Comparison of ENCODE assay signal across 2 cellular contexts in genomic region chr19:29576043-29576442, GRCh38.
TF ChIP-seq lines count a peak whose summit lies in the region.

No MANE protein-coding gene starts in this region.

TF ChIP-seq in IMR-90, 13 proteins besides CTCF, POLR2A, EP300 and RAD21:
- no peak for TF ChIP-seq RCOR1 (IDR thresholded peaks at IDR 0.05; ENCODE audit: insufficient replicate concordance, low read length)
- TF ChIP-seq CEBPB (IDR thresholded peaks at IDR 0.05; ENCODE audit: low read depth, low read length), result no peak
- no peak for TF ChIP-seq MAZ (IDR thresholded peaks at IDR 0.05; ENCODE audit: borderline replicate concordance, low read depth, low read length)
- TF ChIP-seq, protein P1, sequence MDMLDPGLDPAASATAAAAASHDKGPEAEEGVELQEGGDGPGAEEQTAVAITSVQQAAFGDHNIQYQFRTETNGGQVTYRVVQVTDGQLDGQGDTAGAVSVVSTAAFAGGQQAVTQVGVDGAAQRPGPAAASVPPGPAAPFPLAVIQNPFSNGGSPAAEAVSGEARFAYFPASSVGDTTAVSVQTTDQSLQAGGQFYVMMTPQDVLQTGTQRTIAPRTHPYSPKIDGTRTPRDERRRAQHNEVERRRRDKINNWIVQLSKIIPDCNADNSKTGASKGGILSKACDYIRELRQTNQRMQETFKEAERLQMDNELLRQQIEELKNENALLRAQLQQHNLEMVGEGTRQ (IDR thresholded peaks at IDR 0.05; ENCODE audit: low read depth, low read length), result no peak
- TF ChIP-seq MXI1 (IDR thresholded peaks at IDR 0.05; ENCODE audit: borderline replicate concordance, low read depth, low read length), result no peak
- no peak for TF ChIP-seq MAFK (IDR thresholded peaks at IDR 0.05; ENCODE audit: low read depth, low read length)
- TF ChIP-seq RFX5 (IDR thresholded peaks at IDR 0.05; ENCODE audit: low read depth, low read length), result no peak
- TF ChIP-seq NFE2L2 (IDR thresholded peaks at IDR 0.05; ENCODE audit: low read depth, low read length), result no peak
- TF ChIP-seq ELK1 (IDR thresholded peaks at IDR 0.05; ENCODE audit: borderline replicate concordance, low read depth, low read length), result no peak

TF ChIP-seq in H1, 55 proteins besides CTCF, POLR2A, EP300 and RAD21:
- no peak for TF ChIP-seq POU5F1 (IDR thresholded peaks at IDR 0.05; ENCODE audit: low read depth, low read length)
- no peak for TF ChIP-seq SIX5 (IDR thresholded peaks at IDR 0.05; ENCODE audit: low read depth, low read length)
- TF ChIP-seq ATF2 (IDR thresholded peaks at IDR 0.05; ENCODE audit: low read length), result no peak
- no peak for TF ChIP-seq ASH2L (IDR thresholded peaks at IDR 0.05; ENCODE audit: low read length)
- no peak for TF ChIP-seq SUZ12 (IDR thresholded peaks at IDR 0.05; ENCODE audit: low read length)
- no peak for TF ChIP-seq SRF (IDR thresholded peaks at IDR 0.05; ENCODE audit: low read depth, low read length)
- no peak for TF ChIP-seq BRCA1 (IDR thresholded peaks at IDR 0.05; ENCODE audit: low read depth, low read length)
- no peak for TF ChIP-seq RBBP5 (IDR thresholded peaks at IDR 0.05; ENCODE audit: borderline replicate concordance, low read depth, low read length)
- no peak for TF ChIP-seq NANOG (IDR thresholded peaks at IDR 0.05; ENCODE audit: insufficient read depth, low read depth, low read length, poor library complexity, severe bottlenecking)
- no peak for TF ChIP-seq JUN (IDR thresholded peaks at IDR 0.05; ENCODE audit: low read depth, low read length)
- TF ChIP-seq, protein P2, sequence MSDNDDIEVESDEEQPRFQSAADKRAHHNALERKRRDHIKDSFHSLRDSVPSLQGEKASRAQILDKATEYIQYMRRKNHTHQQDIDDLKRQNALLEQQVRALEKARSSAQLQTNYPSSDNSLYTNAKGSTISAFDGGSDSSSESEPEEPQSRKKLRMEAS (IDR thresholded peaks at IDR 0.05), result no peak
- no peak for TF ChIP-seq POLR2AphosphoS5 (IDR thresholded peaks at IDR 0.05; ENCODE audit: low read depth, low read length)
- no peak for TF ChIP-seq RXRA (IDR thresholded peaks at IDR 0.05; ENCODE audit: insufficient read depth, low read depth, low read length)
- no peak for TF ChIP-seq GABPA (IDR thresholded peaks at IDR 0.05; ENCODE audit: borderline replicate concordance, insufficient read depth, low read length)
- TF ChIP-seq PHF8 (conservative IDR thresholded peaks at IDR 0.05; ENCODE audit: low read depth, low read length), result no peak
- TF ChIP-seq TBP (IDR thresholded peaks at IDR 0.05; ENCODE audit: low read depth, low read length), result no peak
- no peak for TF ChIP-seq CHD7 (IDR thresholded peaks at IDR 0.05; ENCODE audit: insufficient replicate concordance, low read length)
- no peak for TF ChIP-seq JUND (IDR thresholded peaks at IDR 0.05; ENCODE audit: low read length)
- TF ChIP-seq CBX5 (IDR thresholded peaks at IDR 0.05; ENCODE audit: low read depth, low read length), result no peak
- TF ChIP-seq EZH2 (IDR thresholded peaks at IDR 0.05; ENCODE audit: low read depth, low read length, severe bottlenecking), result no peak
